In genomic region chr12:121888478-121889266, GRCh38 we compare ENCODE assay signal across 8 cellular contexts. TPM values are rescaled to one million over a fixed set of nuclear protein-coding genes. Genes with fewer than 3 reads are reported as not detected.
DNase-seq lines count a peak whose midpoint lies in the region; ATAC-seq, FAIRE-seq and TF ChIP-seq lines count a peak whose summit lies in the region.

A gene with protein sequence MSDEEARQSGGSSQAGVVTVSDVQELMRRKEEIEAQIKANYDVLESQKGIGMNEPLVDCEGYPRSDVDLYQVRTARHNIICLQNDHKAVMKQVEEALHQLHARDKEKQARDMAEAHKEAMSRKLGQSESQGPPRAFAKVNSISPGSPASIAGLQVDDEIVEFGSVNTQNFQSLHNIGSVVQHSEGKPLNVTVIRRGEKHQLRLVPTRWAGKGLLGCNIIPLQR (plus strand): TSS chr12:121888790. CDS start chr12:121888857, 67 bp downstream.

- H2AK5ac ChIP-seq in trophoblast cell (ENCODE audit: low read length): peak within 1 kb of the TSS; percentile 54

- peak within 1 kb of the TSS; percentile 91 for H2AFZ ChIP-seq in trophoblast cell (ENCODE audit: insufficient read depth, low read length, poor library complexity)

- H3K79me1 ChIP-seq in trophoblast cell (ENCODE audit: low read length): peaks cover 7% of the 10 kb centered on the region

- TF ChIP-seq EP300 in transverse colon (IDR thresholded peaks at IDR 0.05; ENCODE audit: low read depth): no peak

- TF ChIP-seq CTCF in cardiac muscle cell (IDR thresholded peaks at IDR 0.05; ENCODE audit: low read depth, low read length) (peak; percentile 80), transverse colon (IDR thresholded peaks at IDR 0.05) (peak; percentile 48 to 66 (median 62))

- peak within 1 kb of the TSS; percentile 99 for H3K4me3 ChIP-seq in adipocyte (ENCODE audit: low read length)
- H3K4me3 ChIP-seq in cardiac muscle cell: peak within 1 kb of the TSS; percentile 43
- peak within 1 kb of the TSS; percentile 97 for H3K4me3 ChIP-seq in trophoblast cell (ENCODE audit: low read depth, low read length)
- H3K4me3 ChIP-seq in transverse colon: peak within 1 kb of the TSS; percentile 67 to 87 (median 84)

- H3K4me2 ChIP-seq in trophoblast cell (ENCODE audit: low read length): peak within 1 kb of the TSS; percentile 78

- peak within 1 kb of the TSS; percentile 82 for H3K27ac ChIP-seq in cardiac muscle cell
- peak within 1 kb of the TSS; percentile 72 for H3K27ac ChIP-seq in trophoblast cell (ENCODE audit: low read depth, low read length)
- H3K27ac ChIP-seq in transverse colon: peak within 1 kb of the TSS; percentile 97 to 99 (median 98)

- H4K8ac ChIP-seq in trophoblast cell (ENCODE audit: low read depth, low read length): peak within 1 kb of the TSS; percentile 91

- H4K12ac ChIP-seq in trophoblast cell (ENCODE audit: low read depth, low read length): peak within 1 kb of the TSS; percentile 54

- H2BK120ac ChIP-seq in trophoblast cell (ENCODE audit: insufficient read depth, low read length, poor library complexity): peak within 1 kb of the TSS; percentile 82

- H3K4ac ChIP-seq in trophoblast cell (ENCODE audit: low read depth, low read length): peak within 1 kb of the TSS; percentile 31

- H3K9me3 ChIP-seq in adipocyte (ENCODE audit: control insufficient read depth, low read length) (no peaks in the 10 kb centered on the region), cardiac muscle cell (ENCODE audit: low read depth) (no peaks in the 10 kb centered on the region), trophoblast cell (ENCODE audit: insufficient read depth, low read depth, low read length) (no peaks in the 10 kb centered on the region), transverse colon (no peaks in the 10 kb centered on the region)

- no peak within 1 kb of the TSS for H3K23ac ChIP-seq in trophoblast cell (ENCODE audit: low read length)

- DNase-seq in GM12891 (ENCODE audit: insufficient read length, low spot score): peak; percentile 94
- DNase-seq in NCI-H1436 (lab: John Stamatoyannopoulos, UW): peak; percentile 96
- peak; percentile 98 for DNase-seq in T follicular helper cell (ENCODE audit: low read depth)
- DNase-seq in adipocyte (ENCODE audit: low read depth): peak; percentile 99
- DNase-seq in cardiac muscle cell (ENCODE audit: low read depth in 1 of 2, low spot score in 1 of 2): peak; percentile 98 to 99
- peak; percentile 97 for DNase-seq in trophoblast cell
- peak; percentile 99 for DNase-seq in transverse colon

- H3K14ac ChIP-seq in trophoblast cell (ENCODE audit: low read length): peak within 1 kb of the TSS; percentile 86

- H3K36me3 ChIP-seq in adipocyte (ENCODE audit: control insufficient read depth, insufficient read depth, low read length, severe bottlenecking) (peaks cover 7% of the 10 kb centered on the region), cardiac muscle cell (no peaks in the 10 kb centered on the region), trophoblast cell (ENCODE audit: control insufficient read depth in 1 of 2, insufficient read depth in 2 of 2, low read length in 2 of 2) (peaks cover 2 to 3% of the 10 kb centered on the region in 2 experiments), transverse colon (no peaks in the 10 kb centered on the region)

- in situ Hi-C loops in transverse colon (cut with MboI; ENCODE audit: low pct_ligation_motif_present in 1 of 4, low pct_unique_long_range_greater_than_20kb in 1 of 4, low sequenced_read_pairs in 3 of 4): loop anchor here in 2 of 4 donors (10.0 kb wide), 2 partner anchors 94 to 194 kb away; partner anchors contain the start of gene RHOF (in 1 of the 2)

- peaks cover 5% of the 10 kb centered on the region for H3K79me2 ChIP-seq in trophoblast cell (ENCODE audit: control insufficient read depth, insufficient read depth, low read length, poor library complexity)

- FAIRE-seq in GM12891 (lab: Jason Lieb, UNC): peak; percentile 98

- peak; percentile 93 for ATAC-seq in HG02840 (IDR thresholded peaks at IDR 0.05; ENCODE audit: low FRiP score, unreplicated experiment)

- no peaks in the 10 kb centered on the region for H3K27me3 ChIP-seq in adipocyte (replicated peaks; ENCODE audit: control insufficient read depth, insufficient read depth, low read length)
- no peaks in the 10 kb centered on the region for H3K27me3 ChIP-seq in cardiac muscle cell
- H3K27me3 ChIP-seq in trophoblast cell (ENCODE audit: insufficient read depth, low read length): no peaks in the 10 kb centered on the region
- no peaks in the 10 kb centered on the region for H3K27me3 ChIP-seq in transverse colon

- H3K9ac ChIP-seq in adipocyte (ENCODE audit: low read length) (peak within 1 kb of the TSS; percentile 99), trophoblast cell (ENCODE audit: low read length) (peak within 1 kb of the TSS; percentile 95)

- H2BK5ac ChIP-seq in trophoblast cell (ENCODE audit: low read depth, low read length, poor library complexity): peak within 1 kb of the TSS; percentile 71

- no peak within 1 kb of the TSS for H2BK12ac ChIP-seq in trophoblast cell (ENCODE audit: low read length)

- peak; percentile 89 for TF ChIP-seq POLR2A in GM12891 (IDR thresholded peaks at IDR 0.05; ENCODE audit: low read depth, low read length)
- peak; percentile 86 for TF ChIP-seq POLR2A in transverse colon (IDR thresholded peaks at IDR 0.05)

- no CpG with 5 or more reads among the region's 67 CpGs for WGBS in trophoblast cell (ENCODE audit: extremely low coverage, insufficient coverage, insufficient read length)
- 0% methylated on average over 4 to 66 of the region's 67 CpGs for WGBS in transverse colon (ENCODE audit: low coverage in 1 of 2), 2 donors

- intact Hi-C loops in transverse colon (cut with DNase I; ENCODE audit: low total_unique reads): loop anchor here (2.0 kb wide), 1 partner anchor 94 kb away; no protein-coding TSS in a partner anchor

- H4K91ac ChIP-seq in trophoblast cell (ENCODE audit: low read depth, low read length): peak within 1 kb of the TSS; percentile 80

- peaks cover 21% of the 10 kb centered on the region for H3K4me1 ChIP-seq in adipocyte (ENCODE audit: control insufficient read depth, insufficient read depth, low read length)
- no peaks in the 10 kb centered on the region for H3K4me1 ChIP-seq in cardiac muscle cell (ENCODE audit: low read depth)
- H3K4me1 ChIP-seq in trophoblast cell (ENCODE audit: control insufficient read depth in 1 of 2, insufficient read depth in 2 of 2, low read length in 2 of 2): peaks cover 3 to 7% of the 10 kb centered on the region in 2 experiments
- H3K4me1 ChIP-seq in transverse colon: peaks cover 20 to 45% (median 24%) of the 10 kb centered on the region in 4 donors

- H3K18ac ChIP-seq in trophoblast cell (ENCODE audit: low read length): peak within 1 kb of the TSS; percentile 79

TF ChIP-seq in GM12891, 5 proteins besides CTCF, POLR2A, EP300 and RAD21:
- TF ChIP-seq POU2F2 (IDR thresholded peaks at IDR 0.05; ENCODE audit: low read depth, low read length) (peak; percentile 81), SPI1 (IDR thresholded peaks at IDR 0.05; ENCODE audit: low read depth, low read length) (no peak), PAX5 (IDR thresholded peaks at IDR 0.05; ENCODE audit: insufficient read depth, low read length, severe bottlenecking) (no peak), TAF1 (IDR thresholded peaks at IDR 0.05; ENCODE audit: low read depth, low read length) (peak; percentile 77), POLR2AphosphoS5 (IDR thresholded peaks at IDR 0.05; ENCODE audit: low read depth, low read length) (peak; percentile 91)

RNA-seq across cellular contexts. Expression of the gene that starts here (rescaled TPM):
- polyA plus RNA-seq in GM12891 (2012; ENCODE audit: low read depth, missing spikeins): 40.6 TPM
- total RNA-seq in cardiac muscle cell (130 and 132 TPM in 2 replicates), transverse colon (10 to 100 TPM; 21.7 to 57.3 (median 46.2) TPM)
- polyA plus RNA-seq in cardiac muscle cell: 78.4 and 110 TPM in 2 replicates
- polyA plus RNA-seq in trophoblast cell (2013): 45.6 and 47.7 TPM in 2 replicates

Comparison
In these comparisons a context has a peak if more than half of its experiments do, and no peak if none do; other contexts are left out.
1. Peak in every context shown above with its lines: DNase-seq, ATAC-seq, H3K4me3 ChIP-seq and H3K27ac ChIP-seq.
2. H3K4me3 ChIP-seq: peak in every context shown above with its lines; median percentile 99 in adipocyte; 97 in trophoblast cell; 84 in transverse colon; 43 in cardiac muscle cell.